Comparison of ENCODE assay signal across 20 cellular contexts in the genomic region with DNA sequence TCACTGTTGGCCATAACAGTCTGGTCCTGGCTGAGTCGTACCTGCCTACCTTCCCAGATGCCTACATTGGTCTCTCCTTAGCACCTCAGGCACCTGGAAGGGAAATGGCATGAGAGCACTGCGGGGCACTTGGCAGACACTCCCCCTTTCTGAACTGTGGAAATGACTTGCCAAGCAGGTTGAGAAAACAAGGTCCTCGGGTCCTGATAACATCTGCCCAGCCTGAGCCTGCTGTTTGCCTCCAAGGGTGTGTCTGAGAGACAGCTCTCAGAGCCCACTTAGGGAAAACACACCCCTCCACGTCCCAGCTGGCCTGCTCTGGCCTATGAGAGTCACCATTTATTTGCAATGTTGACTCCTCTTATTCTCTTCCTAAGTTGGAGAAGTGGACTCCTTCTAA. TPM values are rescaled to one million over a fixed set of nuclear protein-coding genes. Genes with fewer than 3 reads are reported as not detected.
DNase-seq lines count a peak whose midpoint lies in the region; ATAC-seq and TF ChIP-seq lines count a peak whose summit lies in the region.
"Had no signal": no experiment of that assay in that cellular context is flagged by ENCODE, and none has a peak within 500 bp of the region (broad histone marks: within the 10 kb centered on the region; RNA-seq: fewer than 3 reads in every experiment).

No MANE protein-coding gene starts in this region.

- no peaks in the 10 kb centered on the region for H3K79me2 ChIP-seq in PC-3 (ENCODE audit: low read length)

- no peak overlapping the region for H3K4me3 ChIP-seq in PC-3 (ENCODE audit: low read length)
- H3K4me3 ChIP-seq in upper lobe of right lung, result no peak overlapping the region

- H3K36me3 ChIP-seq in PC-3 (ENCODE audit: low read depth, low read length) (no peaks in the 10 kb centered on the region), upper lobe of right lung (no peaks in the 10 kb centered on the region)

- H3K9me3 ChIP-seq in PC-3 (ENCODE audit: low read length), result no peaks in the 10 kb centered on the region
- H3K9me3 ChIP-seq in upper lobe of right lung, result no peaks in the 10 kb centered on the region

- H3K27ac ChIP-seq in PC-3 (ENCODE audit: low read length) (0 out of 2 replicates have a peak overlapping the region, but pooled peaks have one; percentile 25), foreskin keratinocyte (no peak overlapping the region), upper lobe of right lung (no peak overlapping the region)
- H3K27ac ChIP-seq: 22Rv1 had no signal

- intact Hi-C loops in PC-3 (cut with micrococcal nuclease), result no loop called here
- intact Hi-C loops in upper lobe of right lung (cut with DNase I), result no loop called here

- no peak for TF ChIP-seq CTCF in PC-3 (conservative IDR thresholded peaks at IDR 0.05; ENCODE audit: low read depth, low read length)
- no peak for TF ChIP-seq CTCF in foreskin keratinocyte (conservative IDR thresholded peaks at IDR 0.05)
- TF ChIP-seq CTCF in upper lobe of right lung (IDR thresholded peaks at IDR 0.05), result no peak

- peak overlapping the region; percentile 34; the same call in 1 of the 2 replicates for H3K4me2 ChIP-seq in PC-3 (ENCODE audit: low read length)

- no TSS peak for BruUV-seq in PC-3 (replicated peaks; lab: Mats Ljungman, UMichigan)

- no peaks in the 10 kb centered on the region for H3F3A ChIP-seq in PC-3 (ENCODE audit: low read length, unreplicated experiment)

- H2AFZ ChIP-seq in PC-3 (ENCODE audit: low read length), result no peak overlapping the region

- CTCF ChIA-PET in PC-3 (lab: Charles Lee), result no interaction called here

- DNase-seq in DMS153 (lab: John Stamatoyannopoulos, UW) (peak; percentile 54), DMS153 treated with DMSO at 0.1 percent for 48 hours (lab: John Stamatoyannopoulos, UW; ENCODE audit: unreplicated experiment) (no peak), PC-3 (peak; percentile 70), foreskin keratinocyte (peak in 1 of 2 donors; percentile 45), upper lobe of right lung (peak; percentile 76), amniotic stem cell (lab: John Stamatoyannopoulos, UW) (no peak), cortex of kidney (lab: John Stamatoyannopoulos, UW) (no peak)
- DNase-seq: activated CD4-positive, alpha-beta T cell treated with anti-CD3 and anti-CD28 coated beads for 1 hour; activated naive CD8-positive, alpha-beta T cell treated with anti-CD3 and anti-CD28 coated beads, Interleukin-2, amount 10 ng/mL, durations not matched to agents 7 days and 5 days; CD4-positive, alpha-beta memory T cell; cerebellar nuclear complex; erythroblast; HCEC 1CT; natural killer cell; NCI-H2081 treated with DMSO at 0.1 percent for 48 hours; stimulated activated CD4-positive, alpha-beta T cell treated with anti-CD3 and anti-CD28 coated beads, Interleukin-4, amount 100 ng/mL, for 4 hours had no signal

- ATAC-seq in PC-3 (peak; percentile 35), foreskin keratinocyte (peak; percentile 24), upper lobe of right lung (peak; percentile 93), GM19452 (IDR thresholded peaks at IDR 0.05; ENCODE audit: unreplicated experiment) (no peak)
- ATAC-seq: natural killer cell; stimulated activated effector memory CD8-positive, alpha-beta T cell treated with anti-CD3 and anti-CD28 coated beads, Interleukin-12 subunit alpha, Interleukin-12 subunit beta, amount 100 ng/mL, for 72 hours had no signal

- POLR2A ChIA-PET in PC-3 (lab: Charles Lee; ENCODE audit: unreplicated experiment), result no interaction called here

- H3K9ac ChIP-seq in PC-3 (ENCODE audit: low read length), result no peak overlapping the region

- no peaks in the 10 kb centered on the region for H3K9me2 ChIP-seq in PC-3 (replicated peaks; ENCODE audit: low read length)

- H3K4me1 ChIP-seq in PC-3 (ENCODE audit: insufficient read depth, low read length) (peaks cover 31% of the 10 kb centered on the region), foreskin keratinocyte (peaks cover 53% of the 10 kb centered on the region), upper lobe of right lung (peaks cover 11% of the 10 kb centered on the region)

- H3K27me3 ChIP-seq in PC-3 (ENCODE audit: low read length), result no peaks in the 10 kb centered on the region
- H3K27me3 ChIP-seq in foreskin keratinocyte, result no peaks in the 10 kb centered on the region
- H3K27me3 ChIP-seq in upper lobe of right lung, result no peaks in the 10 kb centered on the region

- no peaks in the 10 kb centered on the region for H4K20me1 ChIP-seq in PC-3 (ENCODE audit: low read length)

RNA-seq across cellular contexts. Expression of gene FAM110C, which starts 10.5 kb away (rescaled TPM):
- 5.0 and 6.8 TPM in 2 replicates for total RNA-seq in PC-3 (2014; rRNA removed)
- total RNA-seq in foreskin keratinocyte, result 10.6 and 11.9 TPM in 2 replicates
- polyA plus RNA-seq in foreskin keratinocyte, result 5.7 and 6.0 TPM in 2 replicates
- 4.8 TPM for total RNA-seq in upper lobe of right lung
- total RNA-seq: LHCN-M2 had no signal

Comparison
In these comparisons a context has a peak if more than half of its experiments do, and no peak if none do; other contexts are left out.
1. DNase-seq: peak in DMS153 (single experiment), PC-3 (single experiment) and upper lobe of right lung (single experiment); none in DMS153 treated with DMSO at 0.1 percent for 48 hours (single experiment), amniotic stem cell (single experiment) and cortex of kidney (single experiment).